ENCODE assay signal across 14 cellular contexts in the genomic region with DNA sequence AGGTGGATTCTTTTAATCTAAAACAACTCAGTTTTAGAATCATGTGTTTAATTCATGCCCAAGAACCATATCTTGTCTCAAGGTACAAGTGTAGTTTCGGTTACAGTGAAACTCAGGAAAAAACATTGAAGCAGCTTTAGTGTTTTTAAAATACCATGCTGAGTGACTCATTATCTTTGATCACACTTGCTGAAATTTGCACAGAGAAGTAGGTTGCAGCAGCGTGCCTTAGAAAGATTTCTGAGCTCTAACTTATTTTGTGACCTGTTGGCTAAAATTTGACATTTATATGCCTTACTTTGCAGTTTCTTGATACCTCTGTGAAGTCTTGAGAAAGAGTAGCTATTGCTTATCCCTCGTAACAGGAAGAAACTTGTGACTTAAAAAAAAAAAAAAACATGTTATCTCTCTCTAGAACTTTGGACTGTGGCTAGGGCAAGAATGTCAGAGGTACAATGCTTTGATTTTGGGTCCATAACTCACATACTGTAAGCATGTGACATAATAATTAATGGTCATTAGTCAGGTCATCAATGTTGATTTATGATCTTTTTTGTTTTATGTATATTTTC. TPM values are rescaled to one million over a fixed set of nuclear protein-coding genes. Genes with fewer than 3 reads are reported as not detected.
DNase-seq lines count a peak whose midpoint lies in the region; ATAC-seq and TF ChIP-seq lines count a peak whose summit lies in the region.
"Had no signal": no experiment of that assay in that cellular context is flagged by ENCODE, and none has a peak within 500 bp of the region (broad histone marks: within the 10 kb centered on the region; RNA-seq: fewer than 3 reads in every experiment).

No MANE protein-coding gene starts in this region.

- H3K9me3 Mint-ChIP-seq in HFFc6 (no peaks in the 10 kb centered on the region), glutamatergic neuron (ENCODE audit: unreplicated experiment) (no peaks in the 10 kb centered on the region)
- peaks cover 1% of the 10 kb centered on the region for H3K9me3 Mint-ChIP-seq in activated naive CD8-positive, alpha-beta T cell treated with anti-CD3 and anti-CD28 coated beads, Interleukin-2, amount 10 ng/mL, durations not matched to agents 7 days and 5 days
- H3K9me3 Mint-ChIP-seq: neural progenitor cell had no signal

- H2AFZ ChIP-seq in hepatocyte: no peak overlapping the region
- H2AFZ ChIP-seq: neural progenitor cell had no signal

- 30% methylated on average over 3 of the region's 3 CpGs for WGBS in hepatocyte (ENCODE audit: low lambda C conversion rate, missing lambda C conversion rate)

- H3K79me2 ChIP-seq in hepatocyte: peaks cover 65% of the 10 kb centered on the region

- TF ChIP-seq CTCF in HFFc6 (IDR thresholded peaks at IDR 0.05) (no peak), hepatocyte (IDR thresholded peaks at IDR 0.05; ENCODE audit: poor library complexity) (no peak), glutamatergic neuron (IDR thresholded peaks at IDR 0.05; ENCODE audit: partially characterized antibody, unreplicated experiment) (no peak)

- ATAC-seq in activated naive CD8-positive, alpha-beta T cell treated with anti-CD3 and anti-CD28 coated beads, Interleukin-2, amount 10 ng/mL, durations not matched to agents 7 days and 5 days (ENCODE audit: low read depth): peak; percentile 53

- H3K36me3 Mint-ChIP-seq in HFFc6 (ENCODE audit: low read depth) (no peaks in the 10 kb centered on the region), glutamatergic neuron (ENCODE audit: unreplicated experiment) (no peaks in the 10 kb centered on the region)
- H3K36me3 Mint-ChIP-seq in activated naive CD8-positive, alpha-beta T cell treated with anti-CD3 and anti-CD28 coated beads, Interleukin-2, amount 10 ng/mL, durations not matched to agents 7 days and 5 days: peaks cover 1% of the 10 kb centered on the region
- H3K36me3 Mint-ChIP-seq: neural progenitor cell had no signal

- no peak overlapping the region for H3K4me3 ChIP-seq in hepatocyte
- H3K4me3 ChIP-seq: BLaER1 treated with 17β-estradiol and CSF1 and Interleukin-3, amounts not matched to agents 10 nM and 100 nM; neural progenitor cell; SJSA1 had no signal

- DNase-seq in AG20443 (ENCODE audit: low spot score) (peak; percentile 17), HFFc6 (peak; percentile 39), hepatocyte (ENCODE audit: low spot score) (no peak), NCI-H1048 (lab: John Stamatoyannopoulos, UW) (no peak), NCI-H1417 treated with DMSO at 0.1 percent for 48 hours (lab: John Stamatoyannopoulos, UW) (no peak), hepatic stellate cell (ENCODE audit: low spot score) (no peak), glutamatergic neuron (no peak)
- no peak for DNase-seq in activated naive CD8-positive, alpha-beta T cell treated with anti-CD3 and anti-CD28 coated beads, Interleukin-2, amount 10 ng/mL, durations not matched to agents 7 days and 5 days
- DNase-seq: activated CD4-positive, alpha-beta T cell treated with anti-CD3 and anti-CD28 coated beads for 1 hour; anterior cingulate cortex; NCI-H82 had no signal

- H3K9me3 ChIP-seq in hepatocyte (ENCODE audit: low read depth): no peaks in the 10 kb centered on the region
- H3K9me3 ChIP-seq: BLaER1 treated with 17β-estradiol and CSF1 and Interleukin-3, amounts not matched to agents 10 nM and 100 nM; SJSA1 had no signal

- H3K27ac ChIP-seq in hepatocyte: peak overlapping the region; percentile 96
- H3K27ac ChIP-seq: BLaER1 treated with 17β-estradiol and CSF1 and Interleukin-3, amounts not matched to agents 10 nM and 100 nM; neural progenitor cell; SJSA1 had no signal

- peaks cover 44% of the 10 kb centered on the region for H3K4me1 ChIP-seq in hepatocyte (ENCODE audit: insufficient read depth)
- H3K4me1 ChIP-seq: neural progenitor cell, SJSA1 had no signal

- H3K27me3 ChIP-seq in hepatocyte: no peaks in the 10 kb centered on the region
- H3K27me3 ChIP-seq: BLaER1 treated with 17β-estradiol and CSF1 and Interleukin-3, amounts not matched to agents 10 nM and 100 nM; neural progenitor cell; SJSA1 had no signal

- H3K27ac Mint-ChIP-seq in HFFc6 (no peak overlapping the region), glutamatergic neuron (ENCODE audit: unreplicated experiment) (no peak overlapping the region)
- no peak overlapping the region for H3K27ac Mint-ChIP-seq in activated naive CD8-positive, alpha-beta T cell treated with anti-CD3 and anti-CD28 coated beads, Interleukin-2, amount 10 ng/mL, durations not matched to agents 7 days and 5 days
- H3K27ac Mint-ChIP-seq: neural progenitor cell had no signal

- H3K27me3 Mint-ChIP-seq in HFFc6 (ENCODE audit: insufficient read depth): no peaks in the 10 kb centered on the region
- H3K27me3 Mint-ChIP-seq in activated naive CD8-positive, alpha-beta T cell treated with anti-CD3 and anti-CD28 coated beads, Interleukin-2, amount 10 ng/mL, durations not matched to agents 7 days and 5 days: no peaks in the 10 kb centered on the region
- H3K27me3 Mint-ChIP-seq in glutamatergic neuron (ENCODE audit: unreplicated experiment): no peaks in the 10 kb centered on the region

- H3K4me1 Mint-ChIP-seq in HFFc6 (ENCODE audit: low read depth): peaks cover 48% of the 10 kb centered on the region
- peaks cover 19% of the 10 kb centered on the region for H3K4me1 Mint-ChIP-seq in activated naive CD8-positive, alpha-beta T cell treated with anti-CD3 and anti-CD28 coated beads, Interleukin-2, amount 10 ng/mL, durations not matched to agents 7 days and 5 days
- H3K4me1 Mint-ChIP-seq in glutamatergic neuron (ENCODE audit: low read depth, unreplicated experiment): no peaks in the 10 kb centered on the region

- peak overlapping the region; percentile 1 for H3K4me2 ChIP-seq in hepatocyte
- H3K4me2 ChIP-seq: BLaER1 treated with 17β-estradiol and CSF1 and Interleukin-3, amounts not matched to agents 10 nM and 100 nM; neural progenitor cell had no signal

- H3K36me3 ChIP-seq in hepatocyte (replicated peaks; ENCODE audit: insufficient read depth, low read depth): no peaks in the 10 kb centered on the region
- H3K36me3 ChIP-seq: neural progenitor cell, SJSA1 had no signal

- no peaks in the 10 kb centered on the region for H3K9me2 ChIP-seq in hepatocyte (replicated peaks; ENCODE audit: insufficient read depth)

- POLR2A ChIA-PET in activated naive CD8-positive, alpha-beta T cell treated with anti-CD3 and anti-CD28 coated beads, Interleukin-2, amount 10 ng/mL, durations not matched to agents 7 days and 5 days (lab: Charles Lee): no interaction called here

- no peaks in the 10 kb centered on the region for H4K20me1 ChIP-seq in hepatocyte (ENCODE audit: insufficient read depth, poor library complexity, severe bottlenecking)

- peak overlapping the region; percentile 24; the same call in 1 of the 2 replicates for H3K4me3 Mint-ChIP-seq in HFFc6
- H3K4me3 Mint-ChIP-seq in activated naive CD8-positive, alpha-beta T cell treated with anti-CD3 and anti-CD28 coated beads, Interleukin-2, amount 10 ng/mL, durations not matched to agents 7 days and 5 days: no peak overlapping the region
- no peak overlapping the region for H3K4me3 Mint-ChIP-seq in glutamatergic neuron (ENCODE audit: unreplicated experiment)
- H3K4me3 Mint-ChIP-seq: neural progenitor cell had no signal

RNA-seq across cellular contexts. Expression of a gene that starts 34.5 kb away (rescaled TPM):
- 100 to 1,000 TPM in 4 of 6 experiments, 10 to 100 TPM in 2; 86.4 to 126 (median 121) TPM for total RNA-seq in HFFc6 (2021; fragmentation: NEBNext Ultra II Directional; extraction: Animal tissue kit (Norgen Biotek cat#: 25700))
- total RNA-seq in activated naive CD8-positive, alpha-beta T cell treated with anti-CD3 and anti-CD28 coated beads, Interleukin-2, amount 10 ng/mL, durations not matched to agents 7 days and 5 days: 10 to 100 TPM; 12.1 to 13.4 TPM
- total RNA-seq in hepatocyte (117 TPM in 2 replicates), glutamatergic neuron (ENCODE audit: unreplicated experiment) (19.2 TPM)
- polyA plus RNA-seq in hepatocyte: 141 and 142 TPM in 2 replicates

Comparison
In these comparisons a context has a peak if more than half of its experiments do, and no peak if none do; other contexts are left out.
1. DNase-seq: peak in AG20443 (single experiment) and HFFc6 (single experiment); none in activated naive CD8-positive, alpha-beta T cell treated with anti-CD3 and anti-CD28 coated beads, Interleukin-2, amount 10 ng/mL, durations not matched to agents 7 days and 5 days (single experiment), hepatocyte (single experiment), NCI-H1048 (single experiment), NCI-H1417 treated with DMSO at 0.1 percent for 48 hours (single experiment), hepatic stellate cell (single experiment) and glutamatergic neuron (single experiment).